In the genomic region with DNA sequence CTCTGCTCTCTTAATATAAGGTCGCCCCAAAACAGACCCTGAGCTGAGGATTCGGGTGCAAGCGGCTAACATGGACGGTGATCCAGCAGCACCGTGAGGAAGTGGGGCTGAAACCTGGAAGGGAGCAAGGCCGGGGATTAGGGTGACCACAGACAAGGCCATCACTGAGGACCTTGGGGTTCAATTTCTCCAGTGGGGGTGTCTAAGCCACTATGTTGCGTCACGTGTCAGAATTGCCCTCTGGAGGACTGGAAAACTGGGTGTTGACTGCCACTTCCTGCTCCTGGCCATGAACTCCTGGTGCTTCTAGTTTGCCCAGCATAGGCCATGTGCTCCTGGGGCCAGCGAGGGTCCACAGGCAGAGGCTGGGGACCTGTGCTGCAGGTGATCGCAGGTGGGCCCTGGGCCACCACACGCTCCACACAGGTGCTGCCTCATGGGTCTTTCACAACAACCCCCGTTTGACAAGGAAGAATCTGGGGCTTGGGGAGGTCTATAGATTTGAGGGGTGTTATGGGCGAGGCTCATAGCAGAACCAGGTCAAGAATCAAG, we compare ENCODE assay signal across 14 cellular contexts.
"Had no signal": no experiment of that assay in that cellular context is flagged by ENCODE, and none has a peak within 500 bp of the region (broad histone marks: within the 10 kb centered on the region; RNA-seq: fewer than 3 reads in every experiment).

No MANE protein-coding gene starts in this region.

- H3K4me2 ChIP-seq: hepatocyte had no signal

- H3K36me3 ChIP-seq: right lobe of liver, thyroid gland, uterus had no signal

- H3K27me3 ChIP-seq: dorsolateral prefrontal cortex, hepatocyte, right lobe of liver, thyroid gland, uterus had no signal

- H3K79me2 ChIP-seq: hepatocyte had no signal

- H2AFZ ChIP-seq: hepatocyte had no signal

- H3K9me3 ChIP-seq: right lobe of liver, thyroid gland, uterus had no signal

- H3K27ac ChIP-seq: dorsolateral prefrontal cortex, hepatocyte, right lobe of liver, thyroid gland, uterus had no signal

- H3K4me3 ChIP-seq: dorsolateral prefrontal cortex, hepatocyte, right lobe of liver, thyroid gland, uterus had no signal

- H3K4me1 ChIP-seq: right lobe of liver had no signal

- DNase-seq: activated CD4-positive, alpha-beta memory T cell treated with anti-CD3 and anti-CD28 coated beads for 36 hours; activated CD4-positive, alpha-beta T cell treated with anti-CD3 and anti-CD28 coated beads for 36 hours; activated CD8-positive, alpha-beta memory T cell treated with anti-CD3 and anti-CD28 coated beads, Interleukin-2, amount 10 ng/mL, durations not matched to agents 7 days and 5 days; activated effector memory CD4-positive, alpha-beta T cell treated with anti-CD3 and anti-CD28 coated beads, Interleukin-2, amount 50 U/mL, for 16 hours; activated T-cell treated with anti-CD3 and anti-CD28 coated beads, Interleukin-2, amount 50 U/mL, for 4 hours; amniotic stem cell; dorsolateral prefrontal cortex; left ventricle myocardium superior; nephron progenitor cell; right lobe of liver; stimulated activated CD4-positive, alpha-beta T cell treated with anti-CD3 and anti-CD28 coated beads, Interleukin-2, amount 100 ng/mL, for 24 hours; thyroid gland; uterus had no signal
